ENCODE assay signal across 23 cellular contexts in genomic region chr5:55629790-55630189, GRCh38.
DNase-seq lines count a peak whose midpoint lies in the region; ATAC-seq, FAIRE-seq and TF ChIP-seq lines count a peak whose summit lies in the region.
"Had no signal": no experiment of that assay in that cellular context is flagged by ENCODE, and none has a peak within 500 bp of the region (broad histone marks: within the 10 kb centered on the region; RNA-seq: fewer than 3 reads in every experiment).

No MANE protein-coding gene starts in this region.

- ATAC-seq in pancreas: no peak
- ATAC-seq in HG03039 (IDR thresholded peaks at IDR 0.05; ENCODE audit: unreplicated experiment): no peak

- H3K27ac ChIP-seq in pancreas: no peak overlapping the region
- H3K27ac ChIP-seq in breast epithelium: no peak overlapping the region
- H3K27ac ChIP-seq: PC-9, RWPE1 had no signal

- intact Hi-C loops in pancreas (cut with DNase I) (no loop called here), breast epithelium (cut with DNase I; ENCODE audit: low total_unique reads) (no loop called here)

- H3K36me3 ChIP-seq in pancreas: no peaks in the 10 kb centered on the region
- no peaks in the 10 kb centered on the region for H3K36me3 ChIP-seq in breast epithelium
- H3K36me3 ChIP-seq: MG63 had no signal

- no peaks in the 10 kb centered on the region for H3K27me3 ChIP-seq in pancreas
- H3K27me3 ChIP-seq in breast epithelium: no peaks in the 10 kb centered on the region
- H3K27me3 ChIP-seq: MG63 had no signal

- TF ChIP-seq CTCF in fibroblast of mammary gland (conservative IDR thresholded peaks at IDR 0.05; ENCODE audit: control insufficient read depth, insufficient read depth, low read depth, low read length) (no peak), pancreas (IDR thresholded peaks at IDR 0.05) (no peak), breast epithelium (IDR thresholded peaks at IDR 0.05) (no peak)

- DNase-seq in DMS 273 (lab: John Stamatoyannopoulos, UW; ENCODE audit: unreplicated experiment) (peak; percentile 36), DMS 273 treated with DMSO at 0.1 percent for 48 hours (lab: John Stamatoyannopoulos, UW) (no peak), NCI-H2171 treated with DMSO at 0.1 percent for 48 hours (lab: John Stamatoyannopoulos, UW) (peak; percentile 91), fibroblast of mammary gland (ENCODE audit: low read depth) (peak; percentile 28), pancreas (no peak), breast epithelium (ENCODE audit: low spot score in 2 of 2) (no peak)
- DNase-seq in stimulated activated CD4-positive, alpha-beta T cell treated with anti-CD3 and anti-CD28 coated beads, Interleukin-4, amount 100 ng/mL, for 4 hours: no peak
- DNase-seq: 8988T, HFFc6, Kasumi-1, MG63, NCI-H1048, NCI-H1436, NCI-H2029 treated with DMSO at 0.1 percent for 48 hours, NCI-H2227 treated with DMSO at 0.1 percent for 48 hours, NCI-H524, PC-9, T-helper 1 cell had no signal

- FAIRE-seq in pancreas (lab: Jason Lieb, UNC): peak; percentile 47
- FAIRE-seq: GM12891, H54, HTR-8/SVneo had no signal

- no peak for TF ChIP-seq POLR2A in breast epithelium (IDR thresholded peaks at IDR 0.05)

- H3K4me1 ChIP-seq in pancreas: peaks cover 8 to 16% (median 15%) of the 10 kb centered on the region in 3 donors
- no peaks in the 10 kb centered on the region for H3K4me1 ChIP-seq in breast epithelium

- WGBS in pancreas, 2 donors: 87 to 90% methylated on average over 4 of the region's 4 CpGs

- no peaks in the 10 kb centered on the region for H3K9me3 ChIP-seq in pancreas
- H3K9me3 ChIP-seq in breast epithelium: no peaks in the 10 kb centered on the region
- H3K9me3 ChIP-seq: MG63 had no signal

- H3K4me3 ChIP-seq in fibroblast of mammary gland (ENCODE audit: control insufficient read depth, low read depth, low read length) (no peak overlapping the region), pancreas (no peak overlapping the region), breast epithelium (no peak overlapping the region)
- H3K4me3 ChIP-seq: MG63, PC-9 had no signal

Comparison
In these comparisons a context has a peak if more than half of its experiments do, and no peak if none do; other contexts are left out.
1. DNase-seq: peak in DMS 273 (single experiment), NCI-H2171 treated with DMSO at 0.1 percent for 48 hours (single experiment) and fibroblast of mammary gland (single experiment); none in DMS 273 treated with DMSO at 0.1 percent for 48 hours (single experiment), pancreas (0 of 6), breast epithelium (0 of 2) and stimulated activated CD4-positive, alpha-beta T cell treated with anti-CD3 and anti-CD28 coated beads, Interleukin-4, amount 100 ng/mL, for 4 hours (0 of 2).